ENCODE assay signal across 8 cellular contexts in genomic region chr17:80866050-80866793, GRCh38.
DNase-seq lines count a peak whose midpoint lies in the region; ATAC-seq, FAIRE-seq and TF ChIP-seq lines count a peak whose summit lies in the region.

No MANE protein-coding gene starts in this region.

- H3K9me3 ChIP-seq in vagina = no peaks in the 10 kb centered on the region

- peak; percentile 74 for TF ChIP-seq CTCF in LNCAP (IDR thresholded peaks at IDR 0.05)
- TF ChIP-seq CTCF in vagina (IDR thresholded peaks at IDR 0.05) = peak; percentile 24 to 61 (median 58)

- DNase-seq in DMS153 (lab: John Stamatoyannopoulos, UW) = peak; percentile 46
- peak; percentile 74 to 80 for DNase-seq in SHP77 (lab: John Stamatoyannopoulos, UW)
- peak; percentile 89 for DNase-seq in activated effector memory CD4-positive, alpha-beta T cell treated with anti-CD3 and anti-CD28 coated beads, Interleukin-2, amount 50 U/mL, for 16 hours
- peak in 1 of 2 donors; percentile 57 for DNase-seq in frontal cortex (ENCODE audit: low spot score in 2 of 2)
- DNase-seq in pons (ENCODE audit: low spot score) = peak; percentile 66
- no peak for DNase-seq in vagina (ENCODE audit: extremely low spot score in 2 of 2)

- no peak for ATAC-seq in HG02884 (IDR thresholded peaks at IDR 0.05; ENCODE audit: unreplicated experiment)

- H3K4me1 ChIP-seq in vagina = no peaks in the 10 kb centered on the region

- no peaks in the 10 kb centered on the region for H3K36me3 ChIP-seq in vagina

- no peak overlapping the region for H3K4me3 ChIP-seq in vagina

- no peak overlapping the region for H3K27ac ChIP-seq in vagina

- intact Hi-C loops in vagina (cut with DNase I) = loop anchor here (10.0 kb wide), 1 partner anchor 411 kb away; no protein-coding TSS in a partner anchor

- no peak for TF ChIP-seq POLR2A in vagina (IDR thresholded peaks at IDR 0.05)

- no peaks in the 10 kb centered on the region for H3K27me3 ChIP-seq in vagina

- FAIRE-seq in frontal cortex (lab: Jason Lieb, UNC) = peak; percentile 96

Comparison
In these comparisons a context has a peak if more than half of its experiments do, and no peak if none do; other contexts are left out.
1. DNase-seq: peak in DMS153 (single experiment), SHP77 (2 of 2), activated effector memory CD4-positive, alpha-beta T cell treated with anti-CD3 and anti-CD28 coated beads, Interleukin-2, amount 50 U/mL, for 16 hours (single experiment) and pons (single experiment); none in vagina (0 of 2).